In genomic region chr7:101166603-101166908, GRCh38 we compare ENCODE assay signal across 1 cellular context.
TF ChIP-seq lines count a peak whose summit lies in the region.

No MANE protein-coding gene starts in this region.

TF ChIP-seq in GM23338, 12 proteins besides CTCF, POLR2A, EP300 and RAD21:
- no peak for TF ChIP-seq EZH2 (IDR thresholded peaks at IDR 0.05; ENCODE audit: low read depth, unreplicated experiment)
- 0 out of 2 replicates have a peak, but pooled peaks have one; percentile 27 for TF ChIP-seq CREB1 (CRISPR knock-in tag; IDR thresholded peaks at IDR 0.05; ENCODE audit: low read depth)
